Comparison of ENCODE assay signal across 1 cellular context in the genomic region with DNA sequence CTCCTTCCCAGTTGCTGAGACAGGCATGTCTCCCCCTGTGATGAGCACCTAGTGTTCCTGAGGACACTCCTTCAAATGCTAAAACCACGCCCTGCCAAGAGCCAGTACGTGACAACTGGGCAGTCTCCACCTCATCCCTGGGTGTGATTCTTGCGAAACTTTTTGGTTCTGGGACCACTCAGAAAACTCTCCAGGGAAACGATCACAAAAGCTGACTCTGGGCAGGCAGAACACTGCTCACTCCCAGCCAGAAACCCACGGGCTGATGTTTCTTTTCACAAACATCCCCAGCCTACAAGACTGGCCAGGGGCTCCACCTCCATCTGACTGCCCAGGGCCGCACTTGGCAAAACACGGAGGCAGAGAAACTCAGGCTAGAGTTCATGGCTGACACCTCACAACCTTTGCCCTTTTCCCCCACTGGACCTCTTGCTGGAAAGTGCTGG.
A peak's percentile ranks its signal among the peaks of the same experiment; 100 is the strongest.
TF ChIP-seq lines count a peak whose summit lies in the region.

No MANE protein-coding gene starts in this region.

TF ChIP-seq in H1, 55 proteins besides CTCF, POLR2A, EP300 and RAD21:
- TF ChIP-seq SIX5 (IDR thresholded peaks at IDR 0.05; ENCODE audit: low read depth, low read length) (no peak), CEBPB (IDR thresholded peaks at IDR 0.05; ENCODE audit: low read depth, low read length) (0 out of 2 replicates have a peak, but pooled peaks have one; percentile 42)
